8 cellular contexts compared by ENCODE assay signal in the genomic region with DNA sequence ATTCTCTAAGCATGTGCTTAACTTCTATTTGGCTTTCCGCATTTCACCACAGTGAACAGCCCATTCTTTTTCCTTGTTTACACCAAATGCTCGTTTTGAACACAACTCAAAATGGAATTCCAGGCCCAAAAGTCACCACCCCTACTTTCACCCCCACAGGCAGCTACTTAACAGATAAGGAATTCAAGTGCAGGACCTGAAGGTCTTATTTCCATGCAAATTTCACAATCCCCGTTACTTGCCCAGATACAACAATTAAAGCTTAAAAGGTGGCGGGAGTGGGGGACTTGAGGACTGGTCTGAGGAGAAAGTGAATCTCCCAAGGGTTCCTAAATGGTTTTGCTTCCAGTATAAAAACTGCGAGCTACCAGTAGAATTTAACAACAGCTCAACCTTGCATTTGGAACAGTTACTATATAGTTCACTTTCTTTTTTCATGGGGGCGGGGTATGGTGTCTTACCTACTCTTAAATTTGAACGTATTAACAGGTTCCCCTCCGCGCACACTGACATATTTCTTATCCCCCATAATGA. TPM values are rescaled to one million over a fixed set of nuclear protein-coding genes. Genes with fewer than 3 reads are reported as not detected.
DNase-seq lines count a peak whose midpoint lies in the region; ATAC-seq and TF ChIP-seq lines count a peak whose summit lies in the region.

No MANE protein-coding gene starts in this region.

- intact Hi-C loops in PC-3 (cut with micrococcal nuclease): no loop called here

- ATAC-seq in PC-3: no peak

- H3K36me3 Mint-ChIP-seq in activated CD4-positive, alpha-beta T cell treated with anti-CD3 and anti-CD28 coated beads, Interleukin-2, amount 10 ng/mL, durations not matched to agents 7 days and 5 days (ENCODE audit: low read depth): no peaks in the 10 kb centered on the region

- H3K9me3 ChIP-seq in thymus (ENCODE audit: control insufficient read depth): peaks cover 4% of the 10 kb centered on the region
- 0 out of 2 replicates have a peak, but pooled peaks cover 5% of the 10 kb centered on the region for H3K9me3 ChIP-seq in PC-3 (ENCODE audit: low read length)

- peaks cover 39% of the 10 kb centered on the region for H3K4me1 Mint-ChIP-seq in activated CD4-positive, alpha-beta T cell treated with anti-CD3 and anti-CD28 coated beads, Interleukin-2, amount 10 ng/mL, durations not matched to agents 7 days and 5 days

- WGBS in thymus: 28% methylated on average over 9 of the region's 9 CpGs

- no peak overlapping the region for H3K9ac ChIP-seq in PC-3 (ENCODE audit: low read length)

- CTCF ChIA-PET in activated CD4-positive, alpha-beta T cell treated with anti-CD3 and anti-CD28 coated beads, Interleukin-2, amount 10 ng/mL, durations not matched to agents 7 days and 5 days (lab: Charles Lee): interaction anchor here (1.1 kb wide), 2 partner anchors 10 to 76 kb away, joined by 3 to 4 read pairs; no protein-coding TSS in a partner anchor
- CTCF ChIA-PET in PC-3 (lab: Charles Lee): interaction anchor here (0.6 kb wide), 1 partner anchor 9 kb away, joined by 4 read pairs; no protein-coding TSS in a partner anchor

- H3K79me2 ChIP-seq in PC-3 (ENCODE audit: low read length): no peaks in the 10 kb centered on the region

- TF ChIP-seq CTCF in astrocyte of the spinal cord (IDR thresholded peaks at IDR 0.05; ENCODE audit: low read depth, low read length) (no peak), kidney epithelial cell (IDR thresholded peaks at IDR 0.05; ENCODE audit: insufficient read depth, low read length, poor library complexity, severe bottlenecking) (no peak), PC-3 (conservative IDR thresholded peaks at IDR 0.05; ENCODE audit: low read depth, low read length) (no peak)

- H3K4me3 ChIP-seq in astrocyte of the spinal cord (ENCODE audit: low read depth, low read length): peak overlapping the region; percentile 46
- H3K4me3 ChIP-seq in kidney epithelial cell (ENCODE audit: low read depth, low read length): peak overlapping the region; percentile 77
- H3K4me3 ChIP-seq in thymus (ENCODE audit: low read length): peak overlapping the region; percentile 77
- H3K4me3 ChIP-seq in PC-3 (ENCODE audit: low read length): no peak overlapping the region

- no peaks in the 10 kb centered on the region for H4K20me1 ChIP-seq in PC-3 (ENCODE audit: low read length)

- peaks cover 29% of the 10 kb centered on the region for H3K27me3 Mint-ChIP-seq in activated CD4-positive, alpha-beta T cell treated with anti-CD3 and anti-CD28 coated beads, Interleukin-2, amount 10 ng/mL, durations not matched to agents 7 days and 5 days

- no TSS peak for BruUV-seq in PC-3 (replicated peaks; lab: Mats Ljungman, UMichigan)

- H3K27me3 ChIP-seq in kidney epithelial cell (ENCODE audit: control insufficient read depth, insufficient read depth, low read length): peaks cover 6% of the 10 kb centered on the region
- peaks cover 26% of the 10 kb centered on the region for H3K27me3 ChIP-seq in thymus (ENCODE audit: control insufficient read depth, insufficient read depth)
- H3K27me3 ChIP-seq in PC-3 (ENCODE audit: low read length): no peaks in the 10 kb centered on the region

- H3K27ac ChIP-seq in thymus (ENCODE audit: low read depth) (no peak overlapping the region), PC-3 (ENCODE audit: low read length) (no peak overlapping the region)

- H3K36me3 ChIP-seq in kidney epithelial cell (ENCODE audit: control insufficient read depth, insufficient read depth, low read length) (no peaks in the 10 kb centered on the region), thymus (ENCODE audit: control insufficient read depth, insufficient read depth) (no peaks in the 10 kb centered on the region), PC-3 (ENCODE audit: low read depth, low read length) (no peaks in the 10 kb centered on the region)

- POLR2A ChIA-PET in activated CD4-positive, alpha-beta T cell treated with anti-CD3 and anti-CD28 coated beads, Interleukin-2, amount 10 ng/mL, durations not matched to agents 7 days and 5 days (lab: Charles Lee): interaction anchor here (0.6 kb wide), 1 partner anchor 398 kb away, joined by 3 read pairs; no protein-coding TSS in a partner anchor
- POLR2A ChIA-PET in PC-3 (lab: Charles Lee; ENCODE audit: unreplicated experiment): no interaction called here

- in situ Hi-C loops in astrocyte of the spinal cord (cut with HindIII; ENCODE audit: low sequenced_read_pairs): no loop called here

- peak overlapping the region; percentile 85 for H3K4me3 Mint-ChIP-seq in activated CD4-positive, alpha-beta T cell treated with anti-CD3 and anti-CD28 coated beads, Interleukin-2, amount 10 ng/mL, durations not matched to agents 7 days and 5 days

- H2AFZ ChIP-seq in PC-3 (ENCODE audit: low read length): no peak overlapping the region

- peaks cover 6% of the 10 kb centered on the region for H3K4me1 ChIP-seq in thymus (ENCODE audit: control insufficient read depth, insufficient read depth, low read length)
- H3K4me1 ChIP-seq in PC-3 (ENCODE audit: insufficient read depth, low read length): no peaks in the 10 kb centered on the region

- peak overlapping the region; percentile 84 for H3K27ac Mint-ChIP-seq in activated CD4-positive, alpha-beta T cell treated with anti-CD3 and anti-CD28 coated beads, Interleukin-2, amount 10 ng/mL, durations not matched to agents 7 days and 5 days

- peaks cover 3% of the 10 kb centered on the region for H3K9me3 Mint-ChIP-seq in activated CD4-positive, alpha-beta T cell treated with anti-CD3 and anti-CD28 coated beads, Interleukin-2, amount 10 ng/mL, durations not matched to agents 7 days and 5 days

- no peak overlapping the region for H3K4me2 ChIP-seq in PC-3 (ENCODE audit: low read length)

- no peaks in the 10 kb centered on the region for H3K9me2 ChIP-seq in PC-3 (replicated peaks; ENCODE audit: low read length)

- H3F3A ChIP-seq in PC-3 (ENCODE audit: low read length, unreplicated experiment): no peaks in the 10 kb centered on the region

- DNase-seq in activated CD4-positive, alpha-beta T cell treated with anti-CD3 and anti-CD28 coated beads, Interleukin-2, amount 10 ng/mL, durations not matched to agents 7 days and 5 days: no peak
- DNase-seq in activated CD4-positive, alpha-beta T cell treated with anti-CD3 and anti-CD28 coated beads for 1 hour: no peak
- peak; percentile 7 for DNase-seq in astrocyte of the spinal cord (ENCODE audit: low read depth, low spot score)
- no peak for DNase-seq in kidney epithelial cell (ENCODE audit: low read depth)
- DNase-seq in HuH-7 (ENCODE audit: low spot score): no peak
- DNase-seq in PC-3: no peak
- DNase-seq in inferior parietal cortex (ENCODE audit: extremely low spot score): no peak

RNA-seq across cellular contexts. Expression of gene USP44, which starts 3.7 kb away (rescaled TPM):
- 1 to 10 TPM; 2.9 to 3.7 TPM for total RNA-seq in activated CD4-positive, alpha-beta T cell treated with anti-CD3 and anti-CD28 coated beads, Interleukin-2, amount 10 ng/mL, durations not matched to agents 7 days and 5 days
- total RNA-seq in kidney epithelial cell (0.89 and 1.3 TPM in 2 replicates), PC-3 (2014; rRNA removed) (not detected in 2 replicates)
- 1.3 TPM for polyA plus RNA-seq in thymus
